Comparison of ENCODE assay signal across 8 cellular contexts in the genomic region with DNA sequence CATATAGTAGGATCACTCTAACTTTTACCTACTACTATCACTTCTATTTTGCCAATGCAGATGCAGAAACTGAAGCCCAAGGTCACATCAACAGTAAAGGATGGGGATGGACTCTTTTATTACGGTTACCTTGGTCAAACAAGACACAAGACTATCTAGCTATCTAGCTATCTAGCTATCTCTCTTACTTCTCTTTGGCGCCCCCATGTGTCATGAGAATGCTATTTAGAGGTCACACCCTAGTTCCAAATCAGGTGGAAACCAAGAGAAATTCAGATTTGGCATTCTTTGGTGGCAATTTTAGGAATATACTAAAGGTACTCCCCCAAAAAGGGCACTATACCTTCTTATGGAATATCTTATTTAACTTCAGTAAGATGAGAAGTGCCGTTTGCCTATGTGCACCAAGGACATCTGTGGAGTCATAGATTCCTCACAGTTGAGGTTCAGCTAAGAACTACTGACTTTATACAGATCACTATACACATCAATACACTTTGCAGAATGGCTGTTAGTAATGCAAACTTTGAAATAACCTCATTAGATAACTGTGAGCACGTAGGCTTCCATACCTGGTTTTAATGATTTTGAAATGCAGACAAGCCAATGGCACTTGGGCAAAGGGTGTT. TPM values are rescaled to one million over a fixed set of nuclear protein-coding genes. Genes with fewer than 3 reads are reported as not detected.
DNase-seq lines count a peak whose midpoint lies in the region; ATAC-seq and TF ChIP-seq lines count a peak whose summit lies in the region.

No MANE protein-coding gene starts in this region.

- no peak overlapping the region for H3K4me3 ChIP-seq in foreskin fibroblast (ENCODE audit: low read depth in 1 of 2, low read length in 2 of 2)

- no peak overlapping the region for H3K27ac Mint-ChIP-seq in activated CD4-positive, alpha-beta T cell treated with anti-CD3 and anti-CD28 coated beads, Interleukin-2, amount 10 ng/mL, durations not matched to agents 24 days and 14 days

- peak; percentile 27 for TF ChIP-seq CTCF in foreskin fibroblast (IDR thresholded peaks at IDR 0.05; ENCODE audit: low read depth, low read length)

- peak; percentile 20 for DNase-seq in CMK (ENCODE audit: low read depth)
- peak; percentile 32 for DNase-seq in NCI-H1694 treated with DMSO at 0.1 percent for 48 hours (lab: John Stamatoyannopoulos, UW)
- DNase-seq in activated CD4-positive, alpha-beta T cell treated with anti-CD3 and anti-CD28 coated beads, Interleukin-2, amount 10 ng/mL, durations not matched to agents 24 days and 14 days, result peak; percentile 90
- DNase-seq in foreskin fibroblast, result peak in 1 of 2 donors; percentile 12
- DNase-seq in stimulated activated CD4-positive, alpha-beta T cell treated with anti-CD3 and anti-CD28 coated beads, Interleukin-15, amount 100 ng/mL, for 24 hours, result peak; percentile 75
- DNase-seq in DMS114 treated with DMSO at 0.1 percent for 48 hours (lab: John Stamatoyannopoulos, UW; ENCODE audit: unreplicated experiment), result no peak

- H3K4me3 Mint-ChIP-seq in activated CD4-positive, alpha-beta T cell treated with anti-CD3 and anti-CD28 coated beads, Interleukin-2, amount 10 ng/mL, durations not matched to agents 24 days and 14 days, result no peak overlapping the region

- ATAC-seq in GM18907 (IDR thresholded peaks at IDR 0.05; ENCODE audit: unreplicated experiment), result peak; percentile 45
- ATAC-seq in GM18502 (IDR thresholded peaks at IDR 0.05; ENCODE audit: poor library complexity, unreplicated experiment), result no peak

- no peaks in the 10 kb centered on the region for H3K9me3 Mint-ChIP-seq in activated CD4-positive, alpha-beta T cell treated with anti-CD3 and anti-CD28 coated beads, Interleukin-2, amount 10 ng/mL, durations not matched to agents 24 days and 14 days

- peaks cover 23% of the 10 kb centered on the region for H3K4me1 Mint-ChIP-seq in activated CD4-positive, alpha-beta T cell treated with anti-CD3 and anti-CD28 coated beads, Interleukin-2, amount 10 ng/mL, durations not matched to agents 24 days and 14 days

- intact Hi-C loops in activated CD4-positive, alpha-beta T cell treated with anti-CD3 and anti-CD28 coated beads, Interleukin-2, amount 10 ng/mL, durations not matched to agents 24 days and 14 days (cut with micrococcal nuclease), result loop anchor here (1.0 to 10.0 kb wide), 3 partner anchors 26 to 576 kb away; no protein-coding TSS in a partner anchor

- peaks cover 2% of the 10 kb centered on the region for H3K36me3 Mint-ChIP-seq in activated CD4-positive, alpha-beta T cell treated with anti-CD3 and anti-CD28 coated beads, Interleukin-2, amount 10 ng/mL, durations not matched to agents 24 days and 14 days (ENCODE audit: low read depth)

- peaks cover 30% of the 10 kb centered on the region for H3K27me3 Mint-ChIP-seq in activated CD4-positive, alpha-beta T cell treated with anti-CD3 and anti-CD28 coated beads, Interleukin-2, amount 10 ng/mL, durations not matched to agents 24 days and 14 days

RNA-seq across cellular contexts. Expression of gene ZNF648, which starts 6.7 kb away (rescaled TPM):
- not detected in 2 replicates for total RNA-seq in activated CD4-positive, alpha-beta T cell treated with anti-CD3 and anti-CD28 coated beads, Interleukin-2, amount 10 ng/mL, durations not matched to agents 24 days and 14 days
